In the genomic region with DNA sequence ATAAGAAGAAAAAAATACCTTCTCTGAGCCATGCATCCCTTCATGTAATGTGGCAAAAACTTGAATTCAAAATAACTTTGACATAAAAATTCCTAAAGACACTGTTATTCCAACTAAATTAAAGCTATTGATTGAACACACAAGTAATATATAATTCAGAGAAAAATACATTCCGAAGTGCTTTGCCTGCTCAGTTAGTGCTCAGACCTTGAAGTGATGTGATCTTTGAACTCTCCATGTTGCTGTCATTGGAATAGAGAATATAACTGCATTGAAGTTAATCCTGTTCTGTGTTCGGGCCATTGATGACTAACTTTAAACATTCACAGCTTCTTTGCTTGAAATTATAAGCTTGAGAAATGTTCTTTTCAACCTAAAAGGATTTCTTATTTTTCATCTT, we compare ENCODE assay signal across 41 cellular contexts.
"Had no signal": no experiment of that assay in that cellular context is flagged by ENCODE, and none has a peak within 500 bp of the region (broad histone marks: within the 10 kb centered on the region; RNA-seq: fewer than 3 reads in every experiment).

No MANE protein-coding gene starts in this region.

- H3K27me3 ChIP-seq: adrenal gland, ascending aorta, body of pancreas, brain microvascular endothelial cell, breast epithelium, cardiac muscle cell had no signal

- FAIRE-seq: astrocyte, bronchial epithelial cell had no signal

- H3K4me1 ChIP-seq: adrenal gland, ascending aorta, breast epithelium had no signal

- ATAC-seq: activated naive CD4-positive, alpha-beta T cell treated with anti-CD3 and anti-CD28 coated beads, Interleukin-2, amount 50 U/mL, for 72 hours; activated naive CD8-positive, alpha-beta T cell treated with anti-CD3 and anti-CD28 coated beads, Interleukin-2, amount 50 U/mL, for 24 hours; activated T-cell treated with anti-CD3 and anti-CD28 coated beads, Interleukin-2, amount 50 U/mL, for 4 hours; activated T-cell treated with anti-CD3 and anti-CD28 coated beads, Interleukin-2, amount 50 U/mL, for 72 hours; activated T-helper 17 cell treated with anti-CD3 and anti-CD28 coated beads, Interleukin-2, amount 50 U/mL, for 72 hours; body of pancreas had no signal

- H3K9me3 ChIP-seq: adrenal gland, ascending aorta, body of pancreas, breast epithelium had no signal

- H3K4me3 ChIP-seq: adrenal gland, ascending aorta, body of pancreas, breast epithelium, cardiac muscle cell had no signal

- H3K27me3 Mint-ChIP-seq: activated naive CD4-positive, alpha-beta T cell treated with anti-CD3 and anti-CD28 coated beads, Interleukin-2, amount 10 ng/mL, durations not matched to agents 7 days and 5 days; activated naive CD4-positive, alpha-beta T cell treated with anti-CD3 and anti-CD28 coated beads, Interleukin-2, amount 50 U/mL, for 24 hours; activated naive CD8-positive, alpha-beta T cell; activated naive CD8-positive, alpha-beta T cell treated with anti-CD3 and anti-CD28 coated beads for 36 hours; activated naive CD8-positive, alpha-beta T cell treated with anti-CD3 and anti-CD28 coated beads, Interleukin-2, amount 10 ng/mL, durations not matched to agents 7 days and 5 days; activated naive CD8-positive, alpha-beta T cell treated with anti-CD3 and anti-CD28 coated beads, Interleukin-2, amount 50 U/mL, for 24 hours; activated T-cell treated with anti-CD3 and anti-CD28 coated beads, Interleukin-2, amount 50 U/mL, for 24 hours; activated T-helper 17 cell treated with anti-CD3 and anti-CD28 coated beads, Interleukin-2, amount 50 U/mL, for 72 hours; brain; central memory CD8-positive, alpha-beta T cell had no signal

- H3K36me3 ChIP-seq: adrenal gland, breast epithelium had no signal

- H3K4me3 Mint-ChIP-seq: activated naive CD4-positive, alpha-beta T cell treated with anti-CD3 and anti-CD28 coated beads for 36 hours; activated naive CD4-positive, alpha-beta T cell treated with anti-CD3 and anti-CD28 coated beads, Interleukin-2, amount 10 ng/mL, durations not matched to agents 7 days and 5 days; activated naive CD4-positive, alpha-beta T cell treated with anti-CD3 and anti-CD28 coated beads, Interleukin-2, amount 50 U/mL, for 24 hours; activated naive CD8-positive, alpha-beta T cell; activated naive CD8-positive, alpha-beta T cell treated with anti-CD3 and anti-CD28 coated beads for 36 hours; activated naive CD8-positive, alpha-beta T cell treated with anti-CD3 and anti-CD28 coated beads, Interleukin-2, amount 10 ng/mL, durations not matched to agents 7 days and 5 days; activated naive CD8-positive, alpha-beta T cell treated with anti-CD3 and anti-CD28 coated beads, Interleukin-2, amount 50 U/mL, for 24 hours; activated T-cell treated with anti-CD3 and anti-CD28 coated beads, Interleukin-2, amount 50 U/mL, for 24 hours; activated T-cell treated with anti-CD3 and anti-CD28 coated beads, Interleukin-2, amount 50 U/mL, for 4 hours; activated T-cell treated with anti-CD3 and anti-CD28 coated beads, Interleukin-2, amount 50 U/mL, for 72 hours; activated T-helper 1 cell treated with anti-CD3 and anti-CD28 coated beads, Interleukin-12 subunit alpha, Interleukin-12 subunit beta, Interleukin-2, Interleukin-4 antibody, amounts not matched to agents 30 ng/mL and 10 ng/mL and 1 ng/mL, durations not matched to agents 14 hours and 24 hours and 36 hours; activated T-helper 17 cell treated with anti-CD3 and anti-CD28 coated beads, Interleukin-2, amount 50 U/mL, for 72 hours; central memory CD8-positive, alpha-beta T cell had no signal

- H3K27ac Mint-ChIP-seq: activated naive CD4-positive, alpha-beta T cell treated with anti-CD3 and anti-CD28 coated beads for 36 hours; activated naive CD4-positive, alpha-beta T cell treated with anti-CD3 and anti-CD28 coated beads, Interleukin-2, amount 10 ng/mL, durations not matched to agents 7 days and 5 days; activated naive CD4-positive, alpha-beta T cell treated with anti-CD3 and anti-CD28 coated beads, Interleukin-2, amount 50 U/mL, for 24 hours; activated naive CD4-positive, alpha-beta T cell treated with anti-CD3 and anti-CD28 coated beads, Interleukin-2, amount 50 U/mL, for 72 hours; activated naive CD8-positive, alpha-beta T cell; activated naive CD8-positive, alpha-beta T cell treated with anti-CD3 and anti-CD28 coated beads for 36 hours; activated naive CD8-positive, alpha-beta T cell treated with anti-CD3 and anti-CD28 coated beads, Interleukin-2, amount 10 ng/mL, durations not matched to agents 7 days and 5 days; activated naive CD8-positive, alpha-beta T cell treated with anti-CD3 and anti-CD28 coated beads, Interleukin-2, amount 50 U/mL, for 24 hours; activated T-cell treated with anti-CD3 and anti-CD28 coated beads, Interleukin-2, amount 50 U/mL, for 24 hours; activated T-cell treated with anti-CD3 and anti-CD28 coated beads, Interleukin-2, amount 50 U/mL, for 72 hours; activated T-helper 1 cell treated with anti-CD3 and anti-CD28 coated beads, Interleukin-12 subunit alpha, Interleukin-12 subunit beta, Interleukin-2, Interleukin-4 antibody, amounts not matched to agents 30 ng/mL and 10 ng/mL and 1 ng/mL, durations not matched to agents 14 hours and 24 hours and 36 hours; activated T-helper 17 cell treated with anti-CD3 and anti-CD28 coated beads, Interleukin-2, amount 50 U/mL, for 72 hours; activated T-helper 2 cell treated with anti-CD3 and anti-CD28 coated beads, Interferon-gamma antibody, Interleukin-2, Interleukin-4, amounts not matched to agents 10 μg/mL and 5 μg/mL and 100 μg/mL, durations not matched to agents 14 hours and 24 hours and 36 hours had no signal

- H3K27ac ChIP-seq: adrenal gland, ascending aorta, body of pancreas, brain microvascular endothelial cell, breast epithelium, cardiac muscle cell had no signal

- H3K9me3 Mint-ChIP-seq: activated naive CD4-positive, alpha-beta T cell treated with anti-CD3 and anti-CD28 coated beads for 36 hours; activated naive CD4-positive, alpha-beta T cell treated with anti-CD3 and anti-CD28 coated beads, Interleukin-2, amount 10 ng/mL, durations not matched to agents 7 days and 5 days; activated naive CD4-positive, alpha-beta T cell treated with anti-CD3 and anti-CD28 coated beads, Interleukin-2, amount 50 U/mL, for 24 hours; activated naive CD4-positive, alpha-beta T cell treated with anti-CD3 and anti-CD28 coated beads, Interleukin-2, amount 50 U/mL, for 72 hours; activated naive CD8-positive, alpha-beta T cell treated with anti-CD3 and anti-CD28 coated beads for 36 hours; activated naive CD8-positive, alpha-beta T cell treated with anti-CD3 and anti-CD28 coated beads, Interleukin-2, amount 10 ng/mL, durations not matched to agents 7 days and 5 days; activated naive CD8-positive, alpha-beta T cell treated with anti-CD3 and anti-CD28 coated beads, Interleukin-2, amount 50 U/mL, for 24 hours; activated T-cell treated with anti-CD3 and anti-CD28 coated beads, Interleukin-2, amount 50 U/mL, for 24 hours; activated T-cell treated with anti-CD3 and anti-CD28 coated beads, Interleukin-2, amount 50 U/mL, for 4 hours; activated T-helper 1 cell treated with anti-CD3 and anti-CD28 coated beads, Interleukin-12 subunit alpha, Interleukin-12 subunit beta, Interleukin-2, Interleukin-4 antibody, amounts not matched to agents 30 ng/mL and 10 ng/mL and 1 ng/mL, durations not matched to agents 14 hours and 24 hours and 36 hours; activated T-helper 17 cell treated with anti-CD3 and anti-CD28 coated beads, Interleukin-2, amount 50 U/mL, for 72 hours; activated T-helper 2 cell treated with anti-CD3 and anti-CD28 coated beads, Interferon-gamma antibody, Interleukin-2, Interleukin-4, amounts not matched to agents 10 μg/mL and 5 μg/mL and 100 μg/mL, durations not matched to agents 14 hours and 24 hours and 36 hours; brain; central memory CD8-positive, alpha-beta T cell had no signal

- H3K4me1 Mint-ChIP-seq: activated naive CD4-positive, alpha-beta T cell treated with anti-CD3 and anti-CD28 coated beads, Interleukin-2, amount 10 ng/mL, durations not matched to agents 7 days and 5 days; activated naive CD4-positive, alpha-beta T cell treated with anti-CD3 and anti-CD28 coated beads, Interleukin-2, amount 50 U/mL, for 24 hours; activated naive CD8-positive, alpha-beta T cell treated with anti-CD3 and anti-CD28 coated beads for 36 hours; activated naive CD8-positive, alpha-beta T cell treated with anti-CD3 and anti-CD28 coated beads, Interleukin-2, amount 10 ng/mL, durations not matched to agents 7 days and 5 days; activated naive CD8-positive, alpha-beta T cell treated with anti-CD3 and anti-CD28 coated beads, Interleukin-2, amount 50 U/mL, for 24 hours; activated T-helper 17 cell treated with anti-CD3 and anti-CD28 coated beads, Interleukin-2, amount 50 U/mL, for 72 hours; central memory CD8-positive, alpha-beta T cell had no signal

- DNase-seq: activated effector memory CD4-positive, alpha-beta T cell treated with anti-CD3 and anti-CD28 coated beads, Interleukin-2, amount 50 U/mL, for 16 hours; activated effector memory CD4-positive, alpha-beta T cell treated with Interleukin-2 at 50 U/mL for 16 hours; activated gamma-delta T cell; activated gamma-delta T cell treated with Interleukin-2 at 50 U/mL for 16 hours; activated naive CD4-positive, alpha-beta T cell; activated naive CD4-positive, alpha-beta T cell treated with anti-CD3 and anti-CD28 coated beads for 36 hours; activated naive CD4-positive, alpha-beta T cell treated with anti-CD3 and anti-CD28 coated beads, Interleukin-2, amount 10 ng/mL, durations not matched to agents 7 days and 5 days; activated naive CD4-positive, alpha-beta T cell treated with anti-CD3 and anti-CD28 coated beads, Interleukin-2, amount 50 U/mL, for 16 hours; activated naive CD4-positive, alpha-beta T cell treated with Interleukin-2 at 50 U/mL for 16 hours; activated naive CD8-positive, alpha-beta T cell treated with anti-CD3 and anti-CD28 coated beads for 36 hours; activated naive CD8-positive, alpha-beta T cell treated with anti-CD3 and anti-CD28 coated beads, Interleukin-2, amount 10 ng/mL, durations not matched to agents 7 days and 5 days; activated naive CD8-positive, alpha-beta T cell treated with anti-CD3 and anti-CD28 coated beads, Interleukin-2, amount 50 U/mL, for 24 hours; activated T-cell treated with anti-CD3 and anti-CD28 coated beads for 4 hours; activated T-cell treated with anti-CD3 and anti-CD28 coated beads, Interleukin-2, amount 50 U/mL, for 1 hour; activated T-cell treated with anti-CD3 and anti-CD28 coated beads, Interleukin-2, amount 50 U/mL, for 24 hours; activated T-cell treated with anti-CD3 and anti-CD28 coated beads, Interleukin-2, amount 50 U/mL, for 4 hours; activated T-cell treated with anti-CD3 and anti-CD28 coated beads, Interleukin-2, amount 50 U/mL, for 48 hours; activated T-cell treated with anti-CD3 and anti-CD28 coated beads, Interleukin-2, amount 50 U/mL, for 72 hours; adrenal gland; amniotic stem cell; amygdala; anterior cingulate cortex; aorta; body of pancreas; brain microvascular endothelial cell; caudate nucleus; central memory CD4-positive, alpha-beta T cell; cerebellar nuclear complex had no signal
